8 cellular contexts compared by ENCODE assay signal in the genomic region with DNA sequence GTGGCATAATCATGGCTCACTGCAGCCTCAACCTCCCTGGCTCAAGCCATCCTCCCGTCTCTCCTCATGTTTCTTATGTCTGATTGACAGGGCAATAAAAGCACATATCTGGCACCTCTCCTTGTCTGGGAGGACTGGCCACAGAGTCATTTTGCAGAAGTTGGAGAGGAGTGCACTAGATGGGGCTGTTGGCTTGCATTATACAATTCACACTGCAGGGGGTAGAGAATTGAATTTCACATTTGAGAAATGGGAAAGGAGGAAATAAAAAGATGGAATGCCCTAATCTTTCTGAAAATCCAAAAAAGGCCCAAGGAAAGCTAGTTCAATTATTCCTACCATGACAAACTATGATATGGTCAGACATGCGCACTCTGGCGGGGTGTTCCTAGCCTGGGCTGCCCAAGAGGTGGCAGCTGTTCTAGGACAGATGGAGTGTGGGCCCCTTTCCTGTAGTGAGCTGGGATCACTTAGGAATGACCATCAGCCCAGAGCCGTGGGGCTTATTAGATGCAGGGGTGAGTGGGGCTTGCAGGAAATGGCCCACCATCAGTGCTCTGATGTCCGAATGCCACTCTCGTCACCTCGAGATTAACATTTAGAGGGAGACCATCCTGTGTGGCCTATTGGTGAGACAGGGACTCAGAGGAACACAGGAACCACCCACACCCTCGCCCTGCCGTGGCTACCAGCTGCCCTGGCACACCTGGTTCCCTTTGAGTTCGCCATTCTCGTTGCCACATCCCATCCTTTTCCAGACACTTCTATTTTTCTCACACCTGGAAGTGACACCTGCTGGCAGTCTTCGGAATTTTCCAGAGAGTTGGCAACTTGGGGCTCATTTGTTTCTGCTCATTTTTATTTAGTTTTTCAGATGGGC. TPM values are rescaled to one million over a fixed set of nuclear protein-coding genes. Genes with fewer than 3 reads are reported as not detected.
A peak's percentile ranks its signal among the peaks of the same experiment; 100 is the strongest.
DNase-seq lines count a peak whose midpoint lies in the region; ATAC-seq and TF ChIP-seq lines count a peak whose summit lies in the region.

No MANE protein-coding gene starts in this region.

- H3K4me3 Mint-ChIP-seq in H9, result no peak overlapping the region
- H3K4me3 Mint-ChIP-seq in activated T-helper 17 cell treated with anti-CD3 and anti-CD28 coated beads, Interleukin-2, amount 50 U/mL, for 72 hours, result no peak overlapping the region

- no peak overlapping the region for H3K56ac ChIP-seq in H9 (ENCODE audit: insufficient read length, low read depth, low read length)

- H2BK20ac ChIP-seq in H9 (ENCODE audit: low read depth, low read length, poor library complexity, severe bottlenecking), result no peak overlapping the region

- H3K36me3 ChIP-seq in aorta (ENCODE audit: control insufficient read depth in 1 of 2, insufficient read depth in 2 of 2, low read length in 1 of 2), result no peaks in the 10 kb centered on the region

- H3K79me2 ChIP-seq in H9 (ENCODE audit: insufficient read depth, low read length), result no peaks in the 10 kb centered on the region

- H3K9me3 ChIP-seq in H9 (ENCODE audit: control insufficient read depth, low read depth, low read length) (no peaks in the 10 kb centered on the region), aorta (ENCODE audit: control insufficient read depth, low read length) (no peaks in the 10 kb centered on the region)

- H3K23me2 ChIP-seq in H9 (ENCODE audit: insufficient read length, low read depth, low read length, poor library complexity, severe bottlenecking), result no peaks in the 10 kb centered on the region

- WGBS in H9 (ENCODE audit: extremely low coverage, insufficient read length, low lambda C conversion rate), result no CpG with 5 or more reads among the region's 12 CpGs
- WGBS in aorta, 2 donors, result 57 to 62% methylated on average over 12 of the region's 12 CpGs

- peak; percentile 69 for TF ChIP-seq CTCF in H9 (conservative IDR thresholded peaks at IDR 0.05)
- peak; percentile 23 to 80 (median 64) for TF ChIP-seq CTCF in dorsolateral prefrontal cortex (IDR thresholded peaks at IDR 0.05 in 54 of 56, conservative IDR thresholded peaks at IDR 0.05 in 2 of 56; ENCODE audit: low read depth in 1 of 56, partially characterized antibody in 56 of 56)

- no peak overlapping the region for H3K14ac ChIP-seq in H9 (ENCODE audit: insufficient read depth, low read length)

- H2BK120ac ChIP-seq in H9 (ENCODE audit: low read depth, low read length, poor library complexity, severe bottlenecking), result no peak overlapping the region

- H3K4me1 Mint-ChIP-seq in H9, result peaks cover 15 to 19% of the 10 kb centered on the region in 2 experiments
- no peaks in the 10 kb centered on the region for H3K4me1 Mint-ChIP-seq in activated T-helper 17 cell treated with anti-CD3 and anti-CD28 coated beads, Interleukin-2, amount 50 U/mL, for 72 hours

- no peak overlapping the region for H2BK5ac ChIP-seq in H9 (ENCODE audit: insufficient read length, low read length)

- H3K27me3 Mint-ChIP-seq in H9 (ENCODE audit: low read depth), result no peaks in the 10 kb centered on the region
- no peaks in the 10 kb centered on the region for H3K27me3 Mint-ChIP-seq in activated T-helper 17 cell treated with anti-CD3 and anti-CD28 coated beads, Interleukin-2, amount 50 U/mL, for 72 hours

- intact Hi-C loops in dorsolateral prefrontal cortex (cut with DNase I) (loop anchor here in 1 of 2 donors (5.0 kb wide), 1 partner anchor 45 kb away; no protein-coding TSS in a partner anchor), aorta (cut with DNase I) (no loop called here)

- peaks cover 0 to 3% of the 10 kb centered on the region in 2 experiments; a peak in 1 of 5 replicates for H3K9me3 Mint-ChIP-seq in H9
- H3K9me3 Mint-ChIP-seq in activated T-helper 17 cell treated with anti-CD3 and anti-CD28 coated beads, Interleukin-2, amount 50 U/mL, for 72 hours, result no peaks in the 10 kb centered on the region

- H4K20me1 ChIP-seq in H9 (ENCODE audit: control insufficient read depth, insufficient read depth, insufficient read length), result no peaks in the 10 kb centered on the region

- no peak overlapping the region for H3K18ac ChIP-seq in H9 (ENCODE audit: insufficient read length, low read depth, low read length)

- H2AK5ac ChIP-seq in H9 (ENCODE audit: insufficient read length, low read length), result no peak overlapping the region

- no peak overlapping the region for H3K23ac ChIP-seq in H9 (ENCODE audit: insufficient read length, low read depth, low read length)

- H3K4me3 ChIP-seq in dorsolateral prefrontal cortex, result no peak overlapping the region
- no peak overlapping the region for H3K4me3 ChIP-seq in aorta (ENCODE audit: low read length in 2 of 2)

- H3K27ac ChIP-seq in H9 (ENCODE audit: insufficient read length, low read depth, low read length) (no peak overlapping the region), dorsolateral prefrontal cortex (peak overlapping the region in 48 of 59 donors; percentile 26 to 96 (median 86)), aorta (ENCODE audit: low read depth in 1 of 2, low read length in 2 of 2) (no peak overlapping the region)

- no peak overlapping the region for H4K5ac ChIP-seq in H9 (ENCODE audit: insufficient read length, low read depth, low read length)

- no peak overlapping the region for H2BK12ac ChIP-seq in H9 (ENCODE audit: insufficient read length, low read depth, low read length)

- H2BK15ac ChIP-seq in H9 (ENCODE audit: low read depth, low read length), result no peak overlapping the region

- no peak overlapping the region for H3K4ac ChIP-seq in H9 (ENCODE audit: low read depth, low read length)

- no peak overlapping the region for H3K4me2 ChIP-seq in H9 (ENCODE audit: insufficient read depth, insufficient read length, low read length)

- no peak for ATAC-seq in aorta (ENCODE audit: low FRiP score)
- ATAC-seq in activated T-helper 17 cell treated with anti-CD3 and anti-CD28 coated beads, Interleukin-2, amount 50 U/mL, for 72 hours (replicated peaks), result no peak

- H2AFZ ChIP-seq in H9 (ENCODE audit: low read length), result no peak overlapping the region

- H3T11ph ChIP-seq in H9 (ENCODE audit: low read length), result no peak overlapping the region

- no peaks in the 10 kb centered on the region for H3K79me1 ChIP-seq in H9 (ENCODE audit: insufficient read depth, low read depth, low read length, poor library complexity, severe bottlenecking)

- H4K91ac ChIP-seq in H9 (ENCODE audit: insufficient read length, low read depth, low read length), result no peak overlapping the region

- H3K27ac Mint-ChIP-seq in H9, result no peak overlapping the region; a peak in 1 of 7 replicates
- H3K27ac Mint-ChIP-seq in activated T-helper 17 cell treated with anti-CD3 and anti-CD28 coated beads, Interleukin-2, amount 50 U/mL, for 72 hours, result no peak overlapping the region

- no peaks in the 10 kb centered on the region for H3K27me3 ChIP-seq in H9 (ENCODE audit: insufficient read depth, low read length)
- peaks cover 0 to 8% (median 0%) of the 10 kb centered on the region in 45 donors for H3K27me3 ChIP-seq in dorsolateral prefrontal cortex
- H3K27me3 ChIP-seq in aorta (ENCODE audit: control insufficient read depth in 1 of 2, insufficient read depth in 2 of 2, low read length in 1 of 2), result no peaks in the 10 kb centered on the region

- no peak overlapping the region for H3K9ac ChIP-seq in H9 (ENCODE audit: extremely low read depth, insufficient read length, low read length)

- H3K4me1 ChIP-seq in H9 (ENCODE audit: insufficient read depth, low read length), result no peaks in the 10 kb centered on the region; the same call in 1 of the 2 replicates
- no peaks in the 10 kb centered on the region for H3K4me1 ChIP-seq in aorta (ENCODE audit: control insufficient read depth in 1 of 2, insufficient read depth in 2 of 2, low read length in 2 of 2)

- no peak overlapping the region for H4K8ac ChIP-seq in H9 (replicated peaks; ENCODE audit: insufficient read length, low read depth, low read length)

- peak; percentile 68 for DNase-seq in COLO829 (ENCODE audit: low spot score)
- peak; percentile 56 for DNase-seq in H9
- peak; percentile 70 for DNase-seq in NCI-H748 (lab: John Stamatoyannopoulos, UW; ENCODE audit: unreplicated experiment)
- peak in 2 of 10 donors; percentile 56 to 59 for DNase-seq in dorsolateral prefrontal cortex
- DNase-seq in myocyte (ENCODE audit: low read depth), result peak; percentile 68
- DNase-seq in occipital lobe (lab: John Stamatoyannopoulos, UW), result no peak
- no peak for DNase-seq in aorta

- no peaks in the 10 kb centered on the region; a peak in 2 of 7 replicates for H3K36me3 Mint-ChIP-seq in H9 (ENCODE audit: insufficient read depth in 1 of 3, low read depth in 3 of 3)
- no peaks in the 10 kb centered on the region for H3K36me3 Mint-ChIP-seq in activated T-helper 17 cell treated with anti-CD3 and anti-CD28 coated beads, Interleukin-2, amount 50 U/mL, for 72 hours (ENCODE audit: low read depth)

RNA-seq across cellular contexts. Expression of a gene that starts 21.8 kb away (rescaled TPM):
- 11.8 and 14.4 TPM in 2 replicates for total RNA-seq in H9 (2021)
- 100 to 1,000 TPM in 1 of 120 experiments, 10 to 100 TPM in 111, 1 to 10 TPM in 8; 3.5 to 118 (median 25.3) TPM for total RNA-seq in dorsolateral prefrontal cortex
- total RNA-seq in myocyte, result 0.24 and 0.73 TPM in 2 replicates
- 2.4 TPM for polyA plus RNA-seq in myocyte (2012)
- total RNA-seq in occipital lobe, result 6.9 TPM
- total RNA-seq in aorta, result under 1 TPM; 0.06 to 0.18 TPM
- not detected for polyA plus RNA-seq in aorta
- 10 to 100 TPM in 1 of 2 donors, 1 to 10 TPM in 1; 5.7 to 16.0 TPM for total RNA-seq in activated T-helper 17 cell treated with anti-CD3 and anti-CD28 coated beads, Interleukin-2, amount 50 U/mL, for 72 hours

Comparison
In these comparisons a context has a peak if more than half of its experiments do, and no peak if none do; other contexts are left out.
1. DNase-seq: peak in COLO829 (single experiment), H9 (single experiment), NCI-H748 (single experiment) and myocyte (single experiment); none in occipital lobe (single experiment) and aorta (0 of 2).
2. H3K27ac ChIP-seq: peak in dorsolateral prefrontal cortex (48 of 59); none in H9 (single experiment) and aorta (0 of 2).